Comparison of ENCODE assay signal across 8 cellular contexts in genomic region chr21:34073032-34073748, GRCh38.
A peak's percentile ranks its signal among the peaks of the same experiment; 100 is the strongest.
DNase-seq lines count a peak whose midpoint lies in the region; ATAC-seq and TF ChIP-seq lines count a peak whose summit lies in the region.

Gene MRPS6 (plus strand): TSS chr21:34073578. CDS start chr21:34073701, 123 bp downstream.
Gene SLC5A3 (plus strand): TSS chr21:34073578. CDS start chr21:34095199, 21,621 bp downstream.

- TF ChIP-seq CTCF in astrocyte of the spinal cord (IDR thresholded peaks at IDR 0.05; ENCODE audit: low read depth, low read length) = no peak
- TF ChIP-seq CTCF in retinal pigment epithelial cell (conservative IDR thresholded peaks at IDR 0.05; ENCODE audit: low read depth, low read length) = no peak

- in situ Hi-C loops in astrocyte of the spinal cord (cut with HindIII; ENCODE audit: low sequenced_read_pairs) = no loop called here

- ATAC-seq in GM18505 (IDR thresholded peaks at IDR 0.05; ENCODE audit: unreplicated experiment) (peak; percentile 76), HG02870 (IDR thresholded peaks at IDR 0.05; ENCODE audit: unreplicated experiment) (peak; percentile 68)

- peak; percentile 97 for TF ChIP-seq POLR2A in GM18505 (IDR thresholded peaks at IDR 0.05; ENCODE audit: borderline replicate concordance, extremely low read depth, insufficient read depth, insufficient read length)

- DNase-seq in NCI-H1694 (lab: John Stamatoyannopoulos, UW) = peak; percentile 14
- DNase-seq in T1000 (lab: John Stamatoyannopoulos, UW) = peak; percentile 65
- peak; percentile 80 for DNase-seq in astrocyte of the spinal cord (ENCODE audit: low read depth, low spot score)
- DNase-seq in hypothalamus (lab: John Stamatoyannopoulos, UW) = peak; percentile 24 to 91 (median 76)
- peak; percentile 59 for DNase-seq in retinal pigment epithelial cell (ENCODE audit: low read depth)
- no peak for DNase-seq in cerebellar nuclear complex (lab: John Stamatoyannopoulos, UW)

- peak within 1 kb of the TSS; percentile 73 for H3K4me3 ChIP-seq in astrocyte of the spinal cord (ENCODE audit: low read depth, low read length)
- H3K4me3 ChIP-seq in retinal pigment epithelial cell (ENCODE audit: low read length) = peak within 1 kb of the TSS; percentile 90

Comparison
In these comparisons a context has a peak if more than half of its experiments do, and no peak if none do; other contexts are left out.
1. DNase-seq: peak in NCI-H1694 (single experiment), T1000 (single experiment), astrocyte of the spinal cord (single experiment), hypothalamus (51 of 51) and retinal pigment epithelial cell (single experiment); none in cerebellar nuclear complex (0 of 2).